10 cellular contexts compared by ENCODE assay signal in the genomic region with DNA sequence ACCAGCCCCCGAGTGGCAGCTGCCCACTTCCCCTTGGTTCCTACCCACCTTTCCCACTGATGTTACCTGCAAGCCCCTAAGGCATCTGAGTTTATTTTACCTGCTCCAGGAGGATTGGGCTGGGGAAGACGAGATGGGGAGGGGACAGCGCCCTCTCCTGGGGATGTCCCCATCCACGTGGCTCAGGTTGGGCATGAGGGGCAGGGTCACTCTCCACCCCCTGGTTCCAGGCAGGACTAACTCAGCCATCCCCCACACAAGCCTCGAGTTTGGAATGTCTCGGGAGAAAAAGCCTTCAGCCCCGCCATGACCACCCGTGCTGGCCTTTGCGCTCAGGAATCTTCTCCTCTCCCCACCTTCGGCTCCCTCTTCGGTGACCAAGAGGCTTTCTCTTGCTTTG.
A peak's percentile ranks its signal among the peaks of the same experiment; 100 is the strongest.
DNase-seq lines count a peak whose midpoint lies in the region; ATAC-seq and TF ChIP-seq lines count a peak whose summit lies in the region.
"Had no signal": no experiment of that assay in that cellular context is flagged by ENCODE, and none has a peak within 500 bp of the region (broad histone marks: within the 10 kb centered on the region; RNA-seq: fewer than 3 reads in every experiment).

No MANE protein-coding gene starts in this region.

- H3K9me3 Mint-ChIP-seq in nephron: no peaks in the 10 kb centered on the region
- H3K9me3 Mint-ChIP-seq: activated naive CD4-positive, alpha-beta T cell treated with anti-CD3 and anti-CD28 coated beads, Interleukin-2, amount 50 U/mL, for 24 hours had no signal

- peaks cover 6% of the 10 kb centered on the region; the same call in 1 of the 2 replicates for H3K36me3 ChIP-seq in SJCRH30

- H3K4me3 Mint-ChIP-seq in nephron: no peak overlapping the region
- H3K4me3 Mint-ChIP-seq: activated naive CD4-positive, alpha-beta T cell treated with anti-CD3 and anti-CD28 coated beads, Interleukin-2, amount 50 U/mL, for 24 hours had no signal

- H3K36me3 Mint-ChIP-seq in nephron (ENCODE audit: low read depth): peaks cover 29% of the 10 kb centered on the region
- H3K36me3 Mint-ChIP-seq: activated naive CD4-positive, alpha-beta T cell treated with anti-CD3 and anti-CD28 coated beads, Interleukin-2, amount 50 U/mL, for 24 hours had no signal

- H3K27ac ChIP-seq in coronary artery (peak overlapping the region; percentile 95 to 98), SJCRH30 (no peak overlapping the region)

- no peaks in the 10 kb centered on the region for H3K4me1 Mint-ChIP-seq in nephron
- H3K4me1 Mint-ChIP-seq: activated naive CD4-positive, alpha-beta T cell treated with anti-CD3 and anti-CD28 coated beads, Interleukin-2, amount 50 U/mL, for 24 hours had no signal

- H3K4me1 ChIP-seq in SJCRH30: no peaks in the 10 kb centered on the region

- no peaks in the 10 kb centered on the region for H3K27me3 Mint-ChIP-seq in nephron (ENCODE audit: low read depth)
- H3K27me3 Mint-ChIP-seq: activated naive CD4-positive, alpha-beta T cell treated with anti-CD3 and anti-CD28 coated beads, Interleukin-2, amount 50 U/mL, for 24 hours had no signal

- no peaks in the 10 kb centered on the region for H3K9me3 ChIP-seq in SJCRH30 (replicated peaks)

- H3K27me3 ChIP-seq in SJCRH30: no peaks in the 10 kb centered on the region

- H3K4me3 ChIP-seq in AG10803 (ENCODE audit: low read length) (no peak overlapping the region), coronary artery (peak overlapping the region; percentile 4), SJCRH30 (no peak overlapping the region)

- 0 out of 2 replicates have a peak, but pooled peaks have one; percentile 9 for TF ChIP-seq CTCF in AG10803 (conservative IDR thresholded peaks at IDR 0.05; ENCODE audit: low read length)
- TF ChIP-seq CTCF in coronary artery (IDR thresholded peaks at IDR 0.05): no peak
- peak in 2 of 3 experiments; percentile 17 to 23 for TF ChIP-seq CTCF in nephron (IDR thresholded peaks at IDR 0.05; ENCODE audit: unreplicated experiment in 3 of 3)

- H3K27ac Mint-ChIP-seq in nephron: no peak overlapping the region
- H3K27ac Mint-ChIP-seq: activated naive CD4-positive, alpha-beta T cell treated with anti-CD3 and anti-CD28 coated beads, Interleukin-2, amount 50 U/mL, for 24 hours had no signal

- no peak for ATAC-seq in GM21619 (IDR thresholded peaks at IDR 0.05; ENCODE audit: unreplicated experiment)

- no peak for DNase-seq in AG10803 (ENCODE audit: low read depth)
- DNase-seq in HuH-7 (ENCODE audit: low spot score): peak; percentile 62
- no peak for DNase-seq in coronary artery (ENCODE audit: low spot score)
- no peak for DNase-seq in occipital lobe (lab: John Stamatoyannopoulos, UW)
- DNase-seq in SJCRH30: no peak
- no peak for DNase-seq in anterior cingulate cortex (lab: John Stamatoyannopoulos, UW)
- DNase-seq: DMS79 treated with DMSO at 0.1 percent for 48 hours had no signal
